ENCODE assay signal across 18 cellular contexts in genomic region chr15:95287774-95288173, GRCh38.
DNase-seq lines count a peak whose midpoint lies in the region; ATAC-seq and TF ChIP-seq lines count a peak whose summit lies in the region.
"Had no signal": no experiment of that assay in that cellular context is flagged by ENCODE, and none has a peak within 500 bp of the region (broad histone marks: within the 10 kb centered on the region; RNA-seq: fewer than 3 reads in every experiment).

No MANE protein-coding gene starts in this region.

- no peaks in the 10 kb centered on the region for H3K36me3 ChIP-seq in KMS-11 (ENCODE audit: insufficient read depth)
- H3K36me3 ChIP-seq in lower lobe of right lung = no peaks in the 10 kb centered on the region
- H3K36me3 ChIP-seq in stomach = no peaks in the 10 kb centered on the region

- H3K79me2 ChIP-seq in KMS-11 (ENCODE audit: insufficient read depth, low read depth) = no peaks in the 10 kb centered on the region

- 66 to 80% (median 75%) methylated on average over 9 of the region's 9 CpGs for WGBS in stomach, 5 donors

- peaks cover 49% of the 10 kb centered on the region for H3K4me1 Mint-ChIP-seq in activated CD4-positive, alpha-beta T cell treated with anti-CD3 and anti-CD28 coated beads, Interleukin-2, amount 10 ng/mL, durations not matched to agents 24 days and 14 days

- H3K9me3 Mint-ChIP-seq in activated CD4-positive, alpha-beta T cell treated with anti-CD3 and anti-CD28 coated beads, Interleukin-2, amount 10 ng/mL, durations not matched to agents 24 days and 14 days = peaks cover 4% of the 10 kb centered on the region
- H3K9me3 Mint-ChIP-seq: activated CD4-positive, alpha-beta memory T cell treated with anti-CD3 and anti-CD28 coated beads, Interleukin-2, amount 10 ng/mL, durations not matched to agents 7 days and 5 days; activated T-helper 17 cell treated with anti-CD3 and anti-CD28 coated beads, Interleukin-2, amount 50 U/mL, for 72 hours; dendritic cell treated with granulocyte-macrophage colony-stimulating factor and Interleukin-4, amounts not matched to agents 40 ng/mL and 50 ng/mL, for 4 days; HFFc6; type B pancreatic cell had no signal

- H3K4me3 Mint-ChIP-seq in activated CD4-positive, alpha-beta T cell treated with anti-CD3 and anti-CD28 coated beads, Interleukin-2, amount 10 ng/mL, durations not matched to agents 24 days and 14 days = no peak overlapping the region
- H3K4me3 Mint-ChIP-seq: activated CD4-positive, alpha-beta memory T cell treated with anti-CD3 and anti-CD28 coated beads, Interleukin-2, amount 10 ng/mL, durations not matched to agents 7 days and 5 days; activated T-helper 17 cell treated with anti-CD3 and anti-CD28 coated beads, Interleukin-2, amount 50 U/mL, for 72 hours; dendritic cell treated with granulocyte-macrophage colony-stimulating factor and Interleukin-4, amounts not matched to agents 40 ng/mL and 50 ng/mL, for 4 days; HFFc6; type B pancreatic cell had no signal

- no peak for TF ChIP-seq POLR2A in stomach (IDR thresholded peaks at IDR 0.05)

- no peak overlapping the region for H3K27ac Mint-ChIP-seq in activated CD4-positive, alpha-beta T cell treated with anti-CD3 and anti-CD28 coated beads, Interleukin-2, amount 10 ng/mL, durations not matched to agents 24 days and 14 days
- H3K27ac Mint-ChIP-seq: activated CD4-positive, alpha-beta memory T cell treated with anti-CD3 and anti-CD28 coated beads, Interleukin-2, amount 10 ng/mL, durations not matched to agents 7 days and 5 days; activated T-helper 17 cell treated with anti-CD3 and anti-CD28 coated beads, Interleukin-2, amount 50 U/mL, for 72 hours; dendritic cell treated with granulocyte-macrophage colony-stimulating factor and Interleukin-4, amounts not matched to agents 40 ng/mL and 50 ng/mL, for 4 days; HFFc6 had no signal

- no peaks in the 10 kb centered on the region for H3K36me3 Mint-ChIP-seq in activated CD4-positive, alpha-beta T cell treated with anti-CD3 and anti-CD28 coated beads, Interleukin-2, amount 10 ng/mL, durations not matched to agents 24 days and 14 days (ENCODE audit: low read depth)
- H3K36me3 Mint-ChIP-seq: type B pancreatic cell had no signal

- H3K27me3 Mint-ChIP-seq in activated CD4-positive, alpha-beta T cell treated with anti-CD3 and anti-CD28 coated beads, Interleukin-2, amount 10 ng/mL, durations not matched to agents 24 days and 14 days = peaks cover 38% of the 10 kb centered on the region

- no peak overlapping the region for H3K4me3 ChIP-seq in KMS-11 (IDR thresholded peaks at IDR 0.05; ENCODE audit: insufficient read depth, low read depth, low read length)
- H3K4me3 ChIP-seq in coronary artery = no peak overlapping the region
- H3K4me3 ChIP-seq in lower lobe of right lung = no peak overlapping the region
- no peak overlapping the region for H3K4me3 ChIP-seq in stomach

- peak overlapping the region; percentile 99 for H3K27ac ChIP-seq in KMS-11
- H3K27ac ChIP-seq in coronary artery = peak overlapping the region; percentile 65 to 82
- peak overlapping the region; percentile 54 for H3K27ac ChIP-seq in lower lobe of right lung
- peak overlapping the region in 4 of 5 donors; percentile 60 to 81 (median 70) for H3K27ac ChIP-seq in stomach

- peak overlapping the region; percentile 99 for H3K4me2 ChIP-seq in KMS-11

- no peak for ATAC-seq in lower lobe of right lung
- ATAC-seq in HG03571 (IDR thresholded peaks at IDR 0.05; ENCODE audit: unreplicated experiment) = no peak
- ATAC-seq: activated T-helper 17 cell treated with anti-CD3 and anti-CD28 coated beads, Interleukin-2, amount 50 U/mL, for 72 hours; SK-N-SH treated with all-trans-retinoic acid at 6 μM for 48 hours had no signal

- no peaks in the 10 kb centered on the region for H4K20me1 ChIP-seq in KMS-11 (ENCODE audit: insufficient read depth)

- peak overlapping the region; percentile 55; the same call in 1 of the 2 replicates for H2AFZ ChIP-seq in KMS-11 (ENCODE audit: low read depth)

- peak overlapping the region; percentile 85 for H3K9ac ChIP-seq in KMS-11

- H3K27me3 ChIP-seq in KMS-11 (ENCODE audit: insufficient read depth, low read depth) (no peaks in the 10 kb centered on the region), lower lobe of right lung (ENCODE audit: low read depth) (no peaks in the 10 kb centered on the region), stomach (no peaks in the 10 kb centered on the region)

- H3K9me3 ChIP-seq in lower lobe of right lung = no peaks in the 10 kb centered on the region
- H3K9me3 ChIP-seq in stomach = no peaks in the 10 kb centered on the region

- intact Hi-C loops in lower lobe of right lung (cut with DNase I) (no loop called here), stomach (cut with DNase I; ENCODE audit: low total_unique reads) (no loop called here)
- intact Hi-C loops in activated CD4-positive, alpha-beta T cell treated with anti-CD3 and anti-CD28 coated beads, Interleukin-2, amount 10 ng/mL, durations not matched to agents 24 days and 14 days (cut with micrococcal nuclease) = loop anchor here (2.0 to 10.0 kb wide), 4 partner anchors 13 to 707 kb away; no protein-coding TSS in a partner anchor

- no peak for DNase-seq in coronary artery (ENCODE audit: low spot score)
- DNase-seq in lower lobe of right lung = no peak
- DNase-seq in stomach = no peak
- DNase-seq in activated CD4-positive, alpha-beta T cell treated with anti-CD3 and anti-CD28 coated beads, Interleukin-2, amount 10 ng/mL, durations not matched to agents 24 days and 14 days = no peak
- no peak for DNase-seq in NK-92 treated with Interleukin-12 subunit alpha and Interleukin-12 subunit beta, amount 100 ng/mL, for 24 hours (lab: John Stamatoyannopoulos, UW)
- no peak for DNase-seq in activated CD8-positive, alpha-beta memory T cell treated with anti-CD3 and anti-CD28 coated beads for 24 hours
- DNase-seq: activated CD4-positive, alpha-beta memory T cell treated with anti-CD3 and anti-CD28 coated beads, Interleukin-2, amount 10 ng/mL, durations not matched to agents 7 days and 5 days; COR-L47; HFFc6; NCI-H1105; NCI-H345; stimulated activated CD4-positive, alpha-beta T cell treated with anti-CD3 and anti-CD28 coated beads, Interleukin-2, amount 100 ng/mL, for 24 hours had no signal

- no peak for TF ChIP-seq EP300 in stomach (IDR thresholded peaks at IDR 0.05)

- H3K4me1 ChIP-seq in KMS-11 (ENCODE audit: low read depth, poor library complexity, severe bottlenecking) = peaks cover 83% of the 10 kb centered on the region
- H3K4me1 ChIP-seq in lower lobe of right lung = no peaks in the 10 kb centered on the region
- H3K4me1 ChIP-seq in stomach = peaks cover 5 to 32% (median 19%) of the 10 kb centered on the region in 4 donors

- TF ChIP-seq CTCF in KMS-11 (conservative IDR thresholded peaks at IDR 0.05; ENCODE audit: low read depth, low read length) = no peak
- TF ChIP-seq CTCF in coronary artery (IDR thresholded peaks at IDR 0.05) = no peak
- no peak for TF ChIP-seq CTCF in lower lobe of right lung (IDR thresholded peaks at IDR 0.05)
- no peak for TF ChIP-seq CTCF in stomach (IDR thresholded peaks at IDR 0.05)
